Comparison of ENCODE assay signal across 8 cellular contexts in the genomic region with DNA sequence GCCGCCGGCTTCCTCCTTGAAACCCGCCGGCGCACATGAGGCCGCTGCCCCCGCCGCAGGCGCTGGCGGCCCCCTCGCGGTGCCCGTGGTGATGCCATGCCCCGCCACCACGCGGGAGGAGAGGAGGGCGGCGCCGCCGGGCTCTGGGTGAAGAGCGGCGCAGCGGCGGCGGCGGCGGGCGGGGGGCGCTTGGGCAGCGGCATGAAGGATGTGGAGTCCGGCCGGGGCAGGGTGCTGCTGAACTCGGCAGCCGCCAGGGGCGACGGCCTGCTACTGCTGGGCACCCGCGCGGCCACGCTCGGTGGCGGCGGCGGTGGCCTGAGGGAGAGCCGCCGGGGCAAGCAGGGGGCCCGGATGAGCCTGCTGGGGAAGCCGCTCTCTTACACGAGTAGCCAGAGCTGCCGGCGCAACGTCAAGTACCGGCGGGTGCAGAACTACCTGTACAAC. TPM values are rescaled to one million over a fixed set of nuclear protein-coding genes. Genes with fewer than 3 reads are reported as not detected.
DNase-seq lines count a peak whose midpoint lies in the region; ATAC-seq and TF ChIP-seq lines count a peak whose summit lies in the region.

No MANE protein-coding gene starts in this region.

- no peaks in the 10 kb centered on the region for H3K27me3 ChIP-seq in tibial artery

- H3K9me3 ChIP-seq in tibial artery = no peaks in the 10 kb centered on the region

- peak overlapping the region; percentile 93 for H3K4me3 Mint-ChIP-seq in nephron progenitor cell

- ATAC-seq in HG02970 (IDR thresholded peaks at IDR 0.05; ENCODE audit: low FRiP score, unreplicated experiment) = peak; percentile 43
- peak; percentile 41 for ATAC-seq in esophagus mucosa

- peak overlapping the region; percentile 63 to 76 for H3K4me3 ChIP-seq in tibial artery

- intact Hi-C loops in tibial artery (cut with DNase I; ENCODE audit: low total_unique reads) = no loop called here

- TF ChIP-seq CTCF in nephron progenitor cell (IDR thresholded peaks at IDR 0.05) = peak; percentile 26
- peak; percentile 34 to 39 for TF ChIP-seq CTCF in tibial artery (IDR thresholded peaks at IDR 0.05)

- peaks cover 44% of the 10 kb centered on the region for H3K27me3 Mint-ChIP-seq in nephron progenitor cell (ENCODE audit: low read depth, poor library complexity)

- no peaks in the 10 kb centered on the region for H3K9me3 Mint-ChIP-seq in nephron progenitor cell

- H3K4me1 ChIP-seq in tibial artery = peaks cover 0 to 25% (median 12%) of the 10 kb centered on the region in 4 donors

- DNase-seq in SHP77 (lab: John Stamatoyannopoulos, UW) (peak; percentile 9 to 61), SHP77 treated with DMSO at 0.1 percent for 48 hours (lab: John Stamatoyannopoulos, UW) (no peak), NCI-H510A treated with DMSO at 0.1 percent for 48 hours (lab: John Stamatoyannopoulos, UW) (peak; percentile 39), activated T-cell treated with anti-CD3 and anti-CD28 coated beads for 1 hour (ENCODE audit: low read depth) (peak; percentile 44), nephron progenitor cell (peak; percentile 81), tibial artery (peak; percentile 23 to 70)

- no peaks in the 10 kb centered on the region for H3K36me3 ChIP-seq in tibial artery

- H3K27ac Mint-ChIP-seq in nephron progenitor cell = no peak overlapping the region

- no peaks in the 10 kb centered on the region for H3K36me3 Mint-ChIP-seq in nephron progenitor cell (ENCODE audit: low read depth)

- H3K4me1 Mint-ChIP-seq in nephron progenitor cell = peaks cover 30% of the 10 kb centered on the region

- peak overlapping the region; percentile 75 to 79 for H3K27ac ChIP-seq in tibial artery

RNA-seq across cellular contexts. Expression of gene KCNQ5, which starts 0.3 kb away (rescaled TPM):
- total RNA-seq in esophagus mucosa = 0.96 TPM
